20 cellular contexts compared by ENCODE assay signal in genomic region chr6:50380409-50381105, GRCh38.
DNase-seq lines count a peak whose midpoint lies in the region; ATAC-seq and TF ChIP-seq lines count a peak whose summit lies in the region.
"Had no signal": no experiment of that assay in that cellular context is flagged by ENCODE, and none has a peak within 500 bp of the region (broad histone marks: within the 10 kb centered on the region; RNA-seq: fewer than 3 reads in every experiment).

No MANE protein-coding gene starts in this region.

- peaks cover under 1% of the 10 kb centered on the region; the same call in 1 of the 2 replicates for H3K9me3 ChIP-seq in PC-3 (ENCODE audit: low read length)
- H3K9me3 ChIP-seq in esophagus muscularis mucosa: peaks cover 0 to 11% (median 5%) of the 10 kb centered on the region in 4 donors
- H3K9me3 ChIP-seq in stomach smooth muscle (ENCODE audit: control insufficient read depth in 2 of 2, low read length in 2 of 2): peaks cover 0 to 5% of the 10 kb centered on the region in 2 donors
- H3K9me3 ChIP-seq: Caco-2, pancreas had no signal

- H3K36me3 ChIP-seq in PC-3 (ENCODE audit: low read depth, low read length): no peaks in the 10 kb centered on the region
- H3K36me3 ChIP-seq in esophagus muscularis mucosa: no peaks in the 10 kb centered on the region
- H3K36me3 ChIP-seq in stomach smooth muscle (ENCODE audit: control insufficient read depth in 2 of 2, insufficient read depth in 2 of 2, low read length in 2 of 2): no peaks in the 10 kb centered on the region
- H3K36me3 ChIP-seq: pancreas had no signal

- CTCF ChIA-PET in PC-3 (lab: Charles Lee): no interaction called here

- TF ChIP-seq EP300 in esophagus muscularis mucosa (IDR thresholded peaks at IDR 0.05): no peak

- 55% methylated on average over 7 of the region's 7 CpGs for WGBS in esophagus muscularis mucosa

- H3K27ac ChIP-seq in PC-3 (ENCODE audit: low read length) (no peak overlapping the region), esophagus muscularis mucosa (replicated peaks in 1 of 4) (no peak overlapping the region), stomach smooth muscle (ENCODE audit: low read length) (no peak overlapping the region)
- H3K27ac ChIP-seq: 22Rv1, HL-60, pancreas had no signal

- TF ChIP-seq CTCF in PC-3 (conservative IDR thresholded peaks at IDR 0.05; ENCODE audit: low read depth, low read length) (no peak), esophagus muscularis mucosa (IDR thresholded peaks at IDR 0.05) (no peak)

- TF ChIP-seq POLR2A in esophagus muscularis mucosa (IDR thresholded peaks at IDR 0.05; ENCODE audit: low read depth): no peak

- H3K4me3 ChIP-seq in PC-3 (ENCODE audit: low read length) (peak overlapping the region; percentile 44), esophagus muscularis mucosa (peak overlapping the region in 3 of 4 donors; percentile 8 to 30 (median 11)), stomach smooth muscle (ENCODE audit: low read length in 2 of 2) (peak overlapping the region; percentile 33 to 47)
- H3K4me3 ChIP-seq: pancreas had no signal

- no peaks in the 10 kb centered on the region for H3K4me1 ChIP-seq in PC-3 (ENCODE audit: insufficient read depth, low read length)
- H3K4me1 ChIP-seq in esophagus muscularis mucosa: no peaks in the 10 kb centered on the region
- H3K4me1 ChIP-seq in stomach smooth muscle (ENCODE audit: control insufficient read depth, insufficient read depth, low read length): no peaks in the 10 kb centered on the region
- H3K4me1 ChIP-seq: Caco-2, pancreas had no signal

- peak; percentile 18 for DNase-seq in NCI-H345 (lab: John Stamatoyannopoulos, UW)
- DNase-seq in NCI-H345 treated with DMSO at 0.1 percent for 48 hours (lab: John Stamatoyannopoulos, UW; ENCODE audit: unreplicated experiment): no peak
- DNase-seq in PC-3: no peak
- DNase-seq in esophagus muscularis mucosa (ENCODE audit: extremely low spot score): no peak
- no peak for DNase-seq in activated CD4-positive, alpha-beta T cell treated with anti-CD3 and anti-CD28 coated beads, Interleukin-2, amount 50 U/mL, for 4 hours
- DNase-seq in NCI-H2196 (lab: John Stamatoyannopoulos, UW; ENCODE audit: unreplicated experiment): no peak
- DNase-seq: activated CD4-positive, CD25-positive, alpha-beta regulatory T cell; activated naive CD8-positive, alpha-beta T cell treated with anti-CD3 and anti-CD28 coated beads for 36 hours; Caco-2; kidney; MV-4-11; naive thymus-derived CD4-positive, alpha-beta T cell; NCI-H2029; NCI-H510A treated with DMSO at 0.1 percent for 48 hours; pancreas; stimulated activated CD4-positive, alpha-beta T cell treated with anti-CD3 and anti-CD28 coated beads, Interleukin-2, amount 100 ng/mL, for 24 hours had no signal

- peak overlapping the region; percentile 67 for H3K4me2 ChIP-seq in PC-3 (ENCODE audit: low read length)

- BruUV-seq in PC-3 (replicated peaks; lab: Mats Ljungman, UMichigan): no TSS peak

- no peaks in the 10 kb centered on the region for H3K9me2 ChIP-seq in PC-3 (replicated peaks; ENCODE audit: low read length)

- POLR2A ChIA-PET in PC-3 (lab: Charles Lee; ENCODE audit: unreplicated experiment): no interaction called here

- no peaks in the 10 kb centered on the region for H3K79me2 ChIP-seq in PC-3 (ENCODE audit: low read length)

- ATAC-seq in PC-3: no peak
- ATAC-seq in HG03520 (IDR thresholded peaks at IDR 0.05; ENCODE audit: unreplicated experiment): no peak
- ATAC-seq: naive thymus-derived CD4-positive, alpha-beta T cell; pancreas had no signal

- peak overlapping the region; percentile 42; the same call in 1 of the 2 replicates for H2AFZ ChIP-seq in PC-3 (ENCODE audit: low read length)

- no peaks in the 10 kb centered on the region for H4K20me1 ChIP-seq in PC-3 (ENCODE audit: low read length)

- H3F3A ChIP-seq in PC-3 (ENCODE audit: low read length, unreplicated experiment): no peaks in the 10 kb centered on the region

- H3K9ac ChIP-seq in PC-3 (ENCODE audit: low read length) (no peak overlapping the region), stomach smooth muscle (ENCODE audit: low read length in 2 of 2) (peak overlapping the region in 1 of 2 donors; percentile 3)

- intact Hi-C loops in PC-3 (cut with micrococcal nuclease): no loop called here
- intact Hi-C loops in esophagus muscularis mucosa (cut with DNase I): no loop called here

- no peaks in the 10 kb centered on the region for H3K27me3 ChIP-seq in PC-3 (ENCODE audit: low read length)
- H3K27me3 ChIP-seq in esophagus muscularis mucosa: no peaks in the 10 kb centered on the region
- H3K27me3 ChIP-seq in stomach smooth muscle (ENCODE audit: control insufficient read depth in 1 of 2, insufficient read depth in 2 of 2, low read length in 2 of 2): no peaks in the 10 kb centered on the region
- H3K27me3 ChIP-seq: pancreas had no signal
